30 cellular contexts compared by ENCODE assay signal in the genomic region with DNA sequence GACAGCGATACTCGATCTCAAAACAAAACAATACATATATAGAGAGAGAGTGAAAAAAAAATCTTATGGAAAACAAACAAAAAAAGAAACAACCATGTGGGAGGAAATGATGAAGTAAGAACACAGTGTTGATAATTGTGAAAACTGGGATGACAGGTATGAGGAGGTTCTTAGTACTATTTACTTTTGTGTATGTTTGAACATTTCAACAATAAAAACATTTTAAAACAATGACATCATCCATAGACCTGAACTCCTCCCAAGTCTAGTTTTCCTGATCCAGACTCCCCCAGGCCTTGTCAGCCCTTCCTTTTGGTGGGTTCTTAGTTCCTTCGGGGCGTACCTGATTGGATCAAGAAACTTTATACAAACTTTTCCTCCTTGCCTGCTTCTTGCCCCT. TPM values are rescaled to one million over a fixed set of nuclear protein-coding genes. Genes with fewer than 3 reads are reported as not detected.
DNase-seq lines count a peak whose midpoint lies in the region; ATAC-seq and TF ChIP-seq lines count a peak whose summit lies in the region.
"Had no signal": no experiment of that assay in that cellular context is flagged by ENCODE, and none has a peak within 500 bp of the region (broad histone marks: within the 10 kb centered on the region; RNA-seq: fewer than 3 reads in every experiment).

No MANE protein-coding gene starts in this region.

- H3K27ac ChIP-seq in HEK293 (ENCODE audit: extremely low read depth, low read depth, low read length) (no peak overlapping the region), SJSA1 (peak overlapping the region; percentile 21; the same call in 1 of the 2 replicates), tibial artery (peak overlapping the region; percentile 88 to 92)
- H3K27ac ChIP-seq: BLaER1 treated with 17β-estradiol and CSF1 and Interleukin-3, amounts not matched to agents 10 nM and 100 nM; pancreas; spleen; testis; vagina had no signal

- ATAC-seq in HG03432 (IDR thresholded peaks at IDR 0.05; ENCODE audit: unreplicated experiment): no peak
- ATAC-seq: activated CD8-positive, alpha-beta memory T cell treated with anti-CD3 and anti-CD28 coated beads, Interleukin-2, amount 10 ng/mL, durations not matched to agents 7 days and 5 days; activated naive CD8-positive, alpha-beta T cell treated with anti-CD3 and anti-CD28 coated beads, Interleukin-2, amount 50 U/mL, for 24 hours; pancreas; right cardiac atrium; SK-N-SH treated with all-trans-retinoic acid at 6 μM for 48 hours had no signal

- no peaks in the 10 kb centered on the region for H3K27me3 ChIP-seq in SJSA1 (replicated peaks)
- H3K27me3 ChIP-seq in tibial artery: no peaks in the 10 kb centered on the region
- H3K27me3 ChIP-seq: BLaER1 treated with 17β-estradiol and CSF1 and Interleukin-3, amounts not matched to agents 10 nM and 100 nM; pancreas; testis; vagina had no signal

- no peak for TF ChIP-seq CTCF in HEK293 (tag by site-specific recombination; IDR thresholded peaks at IDR 0.05)
- TF ChIP-seq CTCF in fibroblast of pulmonary artery (IDR thresholded peaks at IDR 0.05; ENCODE audit: low read length, missing control alignments): no peak
- TF ChIP-seq CTCF in tibial artery (IDR thresholded peaks at IDR 0.05): no peak

- CTCF ChIA-PET in HEK293 (lab: Yijun Ruan, JAX): interaction anchor here (0.7 kb wide), 1 partner anchor 93 kb away, joined by 3 read pairs; no protein-coding TSS in a partner anchor

- intact Hi-C loops in tibial artery (cut with DNase I; ENCODE audit: low total_unique reads): no loop called here

- H3K4me1 ChIP-seq in HEK293 (ENCODE audit: control insufficient read depth, insufficient read depth, low read length) (peaks cover under 1% of the 10 kb centered on the region; the same call in 1 of the 2 replicates), SJSA1 (replicated peaks) (peaks cover 44% of the 10 kb centered on the region), tibial artery (peaks cover 0 to 62% (median 27%) of the 10 kb centered on the region in 4 donors)
- H3K4me1 ChIP-seq: BLaER1 treated with 17β-estradiol and CSF1 and Interleukin-3, amounts not matched to agents 10 nM and 100 nM; pancreas had no signal

- H3K9me3 ChIP-seq in HEK293 (ENCODE audit: control insufficient read depth, insufficient read depth, low read depth, low read length): no peaks in the 10 kb centered on the region
- no peaks in the 10 kb centered on the region for H3K9me3 ChIP-seq in SJSA1 (replicated peaks)
- H3K9me3 ChIP-seq in tibial artery: no peaks in the 10 kb centered on the region
- H3K9me3 ChIP-seq: BLaER1 treated with 17β-estradiol and CSF1 and Interleukin-3, amounts not matched to agents 10 nM and 100 nM; HAP-1; pancreas; spleen; testis; vagina had no signal

- H3K4me3 ChIP-seq in HEK293 (ENCODE audit: low read depth, low read length) (no peak overlapping the region), SJSA1 (no peak overlapping the region), fibroblast of pulmonary artery (replicated peaks; ENCODE audit: low read depth, low read length) (no peak overlapping the region), tibial artery (no peak overlapping the region)
- H3K4me3 ChIP-seq: BLaER1 treated with 17β-estradiol and CSF1 and Interleukin-3, amounts not matched to agents 10 nM and 100 nM; HAP-1; pancreas; spleen; testis; vagina had no signal

- H3K36me3 ChIP-seq in HEK293 (ENCODE audit: control insufficient read depth in 2 of 2, insufficient read depth in 1 of 2, low read length in 2 of 2): no peaks in the 10 kb centered on the region
- no peaks in the 10 kb centered on the region for H3K36me3 ChIP-seq in SJSA1
- H3K36me3 ChIP-seq in tibial artery: no peaks in the 10 kb centered on the region
- H3K36me3 ChIP-seq: BLaER1 treated with 17β-estradiol and CSF1 and Interleukin-3, amounts not matched to agents 10 nM and 100 nM; HAP-1; pancreas; spleen; vagina had no signal

- POLR2A ChIA-PET in HEK293 (lab: Yijun Ruan, JAX): no interaction called here

- DNase-seq in SJSA1 (ENCODE audit: low read depth in 1 of 2, low spot score in 2 of 2): peak in 1 of 2 experiments; percentile 32
- DNase-seq in fibroblast of pulmonary artery (ENCODE audit: low read depth): peak; percentile 33
- DNase-seq in tibial artery: no peak
- DNase-seq in stimulated activated CD4-positive, alpha-beta T cell treated with anti-CD3 and anti-CD28 coated beads, Interleukin-15, amount 100 ng/mL, for 24 hours: no peak
- DNase-seq in NCI-H1694 (lab: John Stamatoyannopoulos, UW): no peak
- DNase-seq: activated CD4-positive, alpha-beta T cell treated with anti-CD3 and anti-CD28 coated beads, Interleukin-2, amount 50 U/mL, for 4 hours; activated CD8-positive, alpha-beta memory T cell treated with anti-CD3 and anti-CD28 coated beads, Interleukin-2, amount 10 ng/mL, durations not matched to agents 7 days and 5 days; activated gamma-delta T cell treated with Interleukin-2 at 50 U/mL for 16 hours; activated naive CD8-positive, alpha-beta T cell treated with anti-CD3 and anti-CD28 coated beads, Interleukin-2, amount 50 U/mL, for 24 hours; activated T-cell treated with anti-CD3 and anti-CD28 coated beads, Interleukin-2, amount 50 U/mL, for 48 hours; mammary epithelial cell; NCI-H146; NCI-H446; NCI-H748 treated with DMSO at 0.1 percent for 48 hours; pancreas; right cardiac atrium; RPMI8226; spleen; stimulated activated CD8-positive, alpha-beta memory T cell treated with anti-CD3 and anti-CD28 coated beads, Interleukin-4, amount 100 ng/mL, for 48 hours; testis had no signal

TF ChIP-seq in HEK293, 187 proteins besides CTCF, POLR2A, EP300 and RAD21 (continues in another document):
- no peak for TF ChIP-seq ZFHX2 (tag by site-specific recombination; conservative IDR thresholded peaks at IDR 0.05)
- TF ChIP-seq, protein P1, sequence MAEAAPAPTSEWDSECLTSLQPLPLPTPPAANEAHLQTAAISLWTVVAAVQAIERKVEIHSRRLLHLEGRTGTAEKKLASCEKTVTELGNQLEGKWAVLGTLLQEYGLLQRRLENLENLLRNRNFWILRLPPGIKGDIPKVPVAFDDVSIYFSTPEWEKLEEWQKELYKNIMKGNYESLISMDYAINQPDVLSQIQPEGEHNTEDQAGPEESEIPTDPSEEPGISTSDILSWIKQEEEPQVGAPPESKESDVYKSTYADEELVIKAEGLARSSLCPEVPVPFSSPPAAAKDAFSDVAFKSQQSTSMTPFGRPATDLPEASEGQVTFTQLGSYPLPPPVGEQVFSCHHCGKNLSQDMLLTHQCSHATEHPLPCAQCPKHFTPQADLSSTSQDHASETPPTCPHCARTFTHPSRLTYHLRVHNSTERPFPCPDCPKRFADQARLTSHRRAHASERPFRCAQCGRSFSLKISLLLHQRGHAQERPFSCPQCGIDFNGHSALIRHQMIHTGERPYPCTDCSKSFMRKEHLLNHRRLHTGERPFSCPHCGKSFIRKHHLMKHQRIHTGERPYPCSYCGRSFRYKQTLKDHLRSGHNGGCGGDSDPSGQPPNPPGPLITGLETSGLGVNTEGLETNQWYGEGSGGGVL (tag by site-specific recombination; IDR thresholded peaks at IDR 0.05): 0 out of 2 replicates have a peak, but pooled peaks have one; percentile 11
- TF ChIP-seq, protein P2, sequence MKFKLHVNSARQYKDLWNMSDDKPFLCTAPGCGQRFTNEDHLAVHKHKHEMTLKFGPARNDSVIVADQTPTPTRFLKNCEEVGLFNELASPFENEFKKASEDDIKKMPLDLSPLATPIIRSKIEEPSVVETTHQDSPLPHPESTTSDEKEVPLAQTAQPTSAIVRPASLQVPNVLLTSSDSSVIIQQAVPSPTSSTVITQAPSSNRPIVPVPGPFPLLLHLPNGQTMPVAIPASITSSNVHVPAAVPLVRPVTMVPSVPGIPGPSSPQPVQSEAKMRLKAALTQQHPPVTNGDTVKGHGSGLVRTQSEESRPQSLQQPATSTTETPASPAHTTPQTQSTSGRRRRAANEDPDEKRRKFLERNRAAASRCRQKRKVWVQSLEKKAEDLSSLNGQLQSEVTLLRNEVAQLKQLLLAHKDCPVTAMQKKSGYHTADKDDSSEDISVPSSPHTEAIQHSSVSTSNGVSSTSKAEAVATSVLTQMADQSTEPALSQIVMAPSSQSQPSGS (tag by site-specific recombination; IDR thresholded peaks at IDR 0.05; ENCODE audit: low read depth): peak; percentile 91
- no peak for TF ChIP-seq ZNF76 (tag by site-specific recombination; IDR thresholded peaks at IDR 0.05; ENCODE audit: borderline replicate concordance, low read depth)
- TF ChIP-seq KLF7 (tag by site-specific recombination; IDR thresholded peaks at IDR 0.05; ENCODE audit: borderline replicate concordance): no peak
- TF ChIP-seq ZNF48 (tag by site-specific recombination; IDR thresholded peaks at IDR 0.05): no peak
- TF ChIP-seq ZNF37A (tag by site-specific recombination; IDR thresholded peaks at IDR 0.05): no peak
- TF ChIP-seq, protein P3, sequence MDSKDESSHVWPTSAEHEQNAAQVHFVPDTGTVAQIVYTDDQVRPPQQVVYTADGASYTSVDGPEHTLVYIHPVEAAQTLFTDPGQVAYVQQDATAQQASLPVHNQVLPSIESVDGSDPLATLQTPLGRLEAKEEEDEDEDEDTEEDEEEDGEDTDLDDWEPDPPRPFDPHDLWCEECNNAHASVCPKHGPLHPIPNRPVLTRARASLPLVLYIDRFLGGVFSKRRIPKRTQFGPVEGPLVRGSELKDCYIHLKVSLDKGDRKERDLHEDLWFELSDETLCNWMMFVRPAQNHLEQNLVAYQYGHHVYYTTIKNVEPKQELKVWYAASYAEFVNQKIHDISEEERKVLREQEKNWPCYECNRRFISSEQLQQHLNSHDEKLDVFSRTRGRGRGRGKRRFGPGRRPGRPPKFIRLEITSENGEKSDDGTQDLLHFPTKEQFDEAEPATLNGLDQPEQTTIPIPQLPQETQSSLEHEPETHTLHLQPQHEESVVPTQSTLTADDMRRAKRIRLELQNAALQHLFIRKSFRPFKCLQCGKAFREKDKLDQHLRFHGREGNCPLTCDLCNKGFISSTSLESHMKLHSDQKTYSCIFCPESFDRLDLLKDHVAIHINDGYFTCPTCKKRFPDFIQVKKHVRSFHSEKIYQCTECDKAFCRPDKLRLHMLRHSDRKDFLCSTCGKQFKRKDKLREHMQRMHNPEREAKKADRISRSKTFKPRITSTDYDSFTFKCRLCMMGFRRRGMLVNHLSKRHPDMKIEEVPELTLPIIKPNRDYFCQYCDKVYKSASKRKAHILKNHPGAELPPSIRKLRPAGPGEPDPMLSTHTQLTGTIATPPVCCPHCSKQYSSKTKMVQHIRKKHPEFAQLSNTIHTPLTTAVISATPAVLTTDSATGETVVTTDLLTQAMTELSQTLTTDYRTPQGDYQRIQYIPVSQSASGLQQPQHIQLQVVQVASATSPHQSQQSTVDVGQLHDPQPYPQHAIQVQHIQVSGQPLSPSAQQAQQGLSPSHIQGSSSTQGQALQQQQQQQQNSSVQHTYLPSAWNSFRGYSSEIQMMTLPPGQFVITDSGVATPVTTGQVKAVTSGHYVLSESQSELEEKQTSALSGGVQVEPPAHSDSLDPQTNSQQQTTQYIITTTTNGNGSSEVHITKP (tag by site-specific recombination; IDR thresholded peaks at IDR 0.05): peak; percentile 27
- 0 out of 2 replicates have a peak, but pooled peaks have one; percentile 30 for TF ChIP-seq ZNF366 (tag by site-specific recombination; conservative IDR thresholded peaks at IDR 0.05)
- no peak for TF ChIP-seq TCF7L2 (IDR thresholded peaks at IDR 0.05; ENCODE audit: borderline replicate concordance, low read depth, low read length)

RNA-seq across cellular contexts. Expression of a gene that starts 51.7 kb away (rescaled TPM):
- total RNA-seq in SJSA1 (2014; rRNA removed; shearing (Covaris generic)): not detected in 2 replicates
- total RNA-seq: cerebellum, G401, mammary epithelial cell, mucosa of gallbladder, neural crest cell, pancreas, right cardiac atrium, vagina had no signal
